Comparison of ENCODE assay signal across 30 cellular contexts in the genomic region with DNA sequence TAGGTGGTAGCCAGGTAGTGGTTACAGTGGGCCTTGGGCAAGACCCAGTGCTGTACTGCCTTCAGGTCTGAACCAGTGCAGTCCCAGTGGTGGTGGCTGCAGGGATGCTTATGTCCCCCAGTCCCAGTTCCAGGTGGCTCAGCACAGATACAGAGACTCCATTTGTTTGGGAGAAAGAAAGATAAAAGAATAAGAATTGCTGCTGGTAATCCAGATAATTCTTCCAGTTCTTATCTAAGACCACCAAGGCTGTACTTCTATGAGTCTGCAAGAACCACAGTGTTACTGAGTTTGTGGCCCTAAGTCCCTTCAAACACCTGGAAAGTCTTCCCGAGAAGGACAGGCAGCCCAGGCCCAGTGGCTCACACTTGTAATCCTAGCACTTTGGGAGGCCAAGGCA. TPM values are rescaled to one million over a fixed set of nuclear protein-coding genes. Genes with fewer than 3 reads are reported as not detected.
A peak's percentile ranks its signal among the peaks of the same experiment; 100 is the strongest.
DNase-seq lines count a peak whose midpoint lies in the region; ATAC-seq and TF ChIP-seq lines count a peak whose summit lies in the region.
"Had no signal": no experiment of that assay in that cellular context is flagged by ENCODE, and none has a peak within 500 bp of the region (broad histone marks: within the 10 kb centered on the region; RNA-seq: fewer than 3 reads in every experiment).

No MANE protein-coding gene starts in this region.

- H3K4ac ChIP-seq in neuronal stem cell (ENCODE audit: low read length), result no peak overlapping the region

- DNase-seq in colonic mucosa (no peak), neuronal stem cell (ENCODE audit: low spot score) (no peak), posterior vena cava (ENCODE audit: low spot score) (peak; percentile 20), upper lobe of right lung (peak; percentile 25), cortex of kidney (lab: John Stamatoyannopoulos, UW) (no peak), HuH-7.5 (ENCODE audit: low spot score) (no peak), uterus (no peak)
- DNase-seq: 8988T; ACHN; BE2C; C1 segment of cervical spinal cord; CD4-positive, alpha-beta memory T cell; CD4-positive, CD25-positive, alpha-beta regulatory T cell; CD8-positive, alpha-beta memory T cell; COR-L47; DMS 273 treated with DMSO at 0.1 percent for 48 hours; DMS153; DMS53; DMS79; DND-41; EL; GDM1 had no signal

- peak overlapping the region; percentile 19 for H2AK5ac ChIP-seq in neuronal stem cell (ENCODE audit: low read depth, low read length)

- H3K4me2 ChIP-seq in neuronal stem cell (ENCODE audit: insufficient read depth, low read length, poor library complexity, severe bottlenecking), result no peak overlapping the region
- H3K4me2 ChIP-seq: BLaER1 had no signal

- no peak overlapping the region for H2BK12ac ChIP-seq in neuronal stem cell (ENCODE audit: low read length)

- no peaks in the 10 kb centered on the region for H3K27me3 ChIP-seq in colonic mucosa
- H3K27me3 ChIP-seq in neuronal stem cell (ENCODE audit: control insufficient read depth in 3 of 3, insufficient read depth in 3 of 3, low read depth in 1 of 3, low read length in 3 of 3), result peaks cover 0 to 4% (median 0%) of the 10 kb centered on the region in 3 experiments
- H3K27me3 ChIP-seq in upper lobe of right lung, result no peaks in the 10 kb centered on the region
- H3K27me3 ChIP-seq in uterus, result no peaks in the 10 kb centered on the region
- H3K27me3 ChIP-seq: BE2C, BLaER1 had no signal

- H2BK120ac ChIP-seq in neuronal stem cell (ENCODE audit: low read depth, low read length), result peak overlapping the region; percentile 7

- no peaks in the 10 kb centered on the region for H3K79me1 ChIP-seq in neuronal stem cell (ENCODE audit: low read depth, low read length)

- H3K9ac ChIP-seq in colonic mucosa (ENCODE audit: low read depth in 2 of 2, low read length in 2 of 2) (peak overlapping the region in 1 of 2 donors; percentile 28), neuronal stem cell (ENCODE audit: low read depth, low read length, poor library complexity) (peak overlapping the region; percentile 26)
- H3K9ac ChIP-seq: BLaER1 had no signal

- intact Hi-C loops in colonic mucosa (cut with DNase I) (no loop called here), posterior vena cava (cut with DNase I) (no loop called here), upper lobe of right lung (cut with DNase I) (no loop called here), uterus (cut with DNase I; ENCODE audit: low total_unique reads) (no loop called here)

- H2BK5ac ChIP-seq in neuronal stem cell (ENCODE audit: low read length), result no peak overlapping the region

- H3K23ac ChIP-seq in neuronal stem cell (ENCODE audit: low read depth, low read length, poor library complexity), result no peak overlapping the region

- no peak overlapping the region for H3K18ac ChIP-seq in neuronal stem cell (ENCODE audit: low read length)

- H4K8ac ChIP-seq in neuronal stem cell (ENCODE audit: low read depth, low read length), result no peak overlapping the region

- H2AFZ ChIP-seq in neuronal stem cell (ENCODE audit: low read length), result no peak overlapping the region

- no peak overlapping the region for H3K4me3 ChIP-seq in colonic mucosa
- no peak overlapping the region for H3K4me3 ChIP-seq in neuronal stem cell (ENCODE audit: low read length in 2 of 2)
- H3K4me3 ChIP-seq in upper lobe of right lung, result no peak overlapping the region
- H3K4me3 ChIP-seq in uterus, result no peak overlapping the region
- H3K4me3 ChIP-seq: BLaER1, GM12878 had no signal

- H3K36me3 ChIP-seq in colonic mucosa, result no peaks in the 10 kb centered on the region
- no peaks in the 10 kb centered on the region for H3K36me3 ChIP-seq in neuronal stem cell (replicated peaks in 1 of 2; ENCODE audit: control insufficient read depth in 2 of 2, insufficient read depth in 2 of 2, low read length in 2 of 2)
- no peaks in the 10 kb centered on the region for H3K36me3 ChIP-seq in upper lobe of right lung
- H3K36me3 ChIP-seq in uterus, result no peaks in the 10 kb centered on the region
- H3K36me3 ChIP-seq: BE2C, BLaER1 had no signal

- H3K27ac ChIP-seq in colonic mucosa (peak overlapping the region; percentile 75), neuronal stem cell (replicated peaks; ENCODE audit: low read length) (no peak overlapping the region), upper lobe of right lung (no peak overlapping the region), uterus (no peak overlapping the region)
- H3K27ac ChIP-seq: BLaER1 had no signal

- no CpG with 5 or more reads among the region's 1 CpG for whole genome bisulfite sequencing in neuronal stem cell (ENCODE audit: extremely low coverage in 2 of 2, insufficient read length in 2 of 2, insufficient replicate concordance in 1 of 2), 2 donors

- no peak overlapping the region for H2BK15ac ChIP-seq in neuronal stem cell (ENCODE audit: low read length)

- no peak overlapping the region for H4K91ac ChIP-seq in neuronal stem cell (ENCODE audit: low read depth, low read length, poor library complexity)

- ATAC-seq in upper lobe of right lung, result no peak
- no peak for ATAC-seq in GM19023 (IDR thresholded peaks at IDR 0.05; ENCODE audit: unreplicated experiment)
- ATAC-seq: GM12878 had no signal

- no peak overlapping the region for H3K14ac ChIP-seq in neuronal stem cell (ENCODE audit: low read length)

- H3K9me3 ChIP-seq in colonic mucosa (no peaks in the 10 kb centered on the region), neuronal stem cell (replicated peaks in 1 of 2; ENCODE audit: control insufficient read depth in 2 of 2, insufficient read depth in 1 of 2, low read depth in 1 of 2, low read length in 2 of 2) (peaks cover 1 to 4% of the 10 kb centered on the region in 2 donors), upper lobe of right lung (no peaks in the 10 kb centered on the region), uterus (no peaks in the 10 kb centered on the region)
- H3K9me3 ChIP-seq: BE2C had no signal

- peaks cover 6% of the 10 kb centered on the region for H3K4me1 ChIP-seq in colonic mucosa
- H3K4me1 ChIP-seq in neuronal stem cell (ENCODE audit: control insufficient read depth in 2 of 2, insufficient read depth in 1 of 2, low read depth in 1 of 2, low read length in 2 of 2), result peaks cover 0 to 3% of the 10 kb centered on the region in 2 donors
- H3K4me1 ChIP-seq in upper lobe of right lung, result no peaks in the 10 kb centered on the region
- H3K4me1 ChIP-seq in uterus, result no peaks in the 10 kb centered on the region
- H3K4me1 ChIP-seq: BE2C had no signal

- TF ChIP-seq CTCF in colonic mucosa (IDR thresholded peaks at IDR 0.05), result no peak
- TF ChIP-seq CTCF in upper lobe of right lung (IDR thresholded peaks at IDR 0.05), result no peak
- TF ChIP-seq CTCF in uterus (IDR thresholded peaks at IDR 0.05), result no peak

- TF ChIP-seq POLR2A in uterus (IDR thresholded peaks at IDR 0.05), result no peak

RNA-seq across cellular contexts. Expression of a gene that starts 33.9 kb away (rescaled TPM):
- 100 to 1,000 TPM; 126 to 220 TPM for total RNA-seq in colonic mucosa
- polyA plus RNA-seq in neuronal stem cell (2013, experiment 1 of 2), result 0.24 TPM
- 0.47 TPM for polyA plus RNA-seq in neuronal stem cell (2013, experiment 2 of 2)
- under 1 TPM; 0.10 to 0.19 TPM for total RNA-seq in posterior vena cava
- total RNA-seq in upper lobe of right lung, result 48.9 TPM
- 1 to 10 TPM in 1 of 4 donors, under 1 TPM in 3; 0.51 to 1.8 (median 0.84) TPM for total RNA-seq in uterus
- total RNA-seq: A673; CD4-positive, alpha-beta memory T cell; CD4-positive, CD25-positive, alpha-beta regulatory T cell; CD8-positive, alpha-beta memory T cell; Daoy; G401; GM12878 had no signal
- polyA plus RNA-seq: AG04450; CD14-positive monocyte; CD4-positive, alpha-beta memory T cell; CD8-positive, alpha-beta memory T cell had no signal

RNA-seq across cellular contexts. Expression of a gene that starts 39.8 kb away (rescaled TPM):
- total RNA-seq in colonic mucosa (10 to 100 TPM in 1 of 2 donors, 1 to 10 TPM in 1; 4.4 to 17.4 TPM), posterior vena cava (10 to 100 TPM; 48.7 to 93.6 TPM), upper lobe of right lung (26.0 TPM), uterus (10 to 100 TPM in 1 of 4 donors, 1 to 10 TPM in 2, under 1 TPM in 1; 0.77 to 13.3 (median 5.7) TPM)
- polyA plus RNA-seq in neuronal stem cell (2013, experiment 1 of 2), result 0.13 TPM
- 0.14 TPM for polyA plus RNA-seq in neuronal stem cell (2013, experiment 2 of 2)
- total RNA-seq: A673; CD4-positive, alpha-beta memory T cell; CD4-positive, CD25-positive, alpha-beta regulatory T cell; CD8-positive, alpha-beta memory T cell; Daoy; G401; GM12878 had no signal
- polyA plus RNA-seq: CD14-positive monocyte; CD4-positive, alpha-beta memory T cell; CD4-positive, CD25-positive, alpha-beta regulatory T cell; CD8-positive, alpha-beta memory T cell; GM12878 had no signal

Comparison
In these comparisons a context has a peak if more than half of its experiments do, and no peak if none do; other contexts are left out.
1. DNase-seq: peak in posterior vena cava (single experiment) and upper lobe of right lung (single experiment); none in colonic mucosa (single experiment), neuronal stem cell (single experiment), cortex of kidney (single experiment), HuH-7.5 (single experiment) and uterus (0 of 2).
2. RNA of a gene that starts 33.9 kb away (total RNA-seq): 126 to 220 TPM in colonic mucosa and 48.9 TPM in upper lobe of right lung (single experiment); 0.51 to 1.8 TPM in uterus and 0.10 to 0.19 TPM in posterior vena cava; every median in the first group is over 10 times any median in the second.